ENCODE assay signal across 20 cellular contexts in the genomic region with DNA sequence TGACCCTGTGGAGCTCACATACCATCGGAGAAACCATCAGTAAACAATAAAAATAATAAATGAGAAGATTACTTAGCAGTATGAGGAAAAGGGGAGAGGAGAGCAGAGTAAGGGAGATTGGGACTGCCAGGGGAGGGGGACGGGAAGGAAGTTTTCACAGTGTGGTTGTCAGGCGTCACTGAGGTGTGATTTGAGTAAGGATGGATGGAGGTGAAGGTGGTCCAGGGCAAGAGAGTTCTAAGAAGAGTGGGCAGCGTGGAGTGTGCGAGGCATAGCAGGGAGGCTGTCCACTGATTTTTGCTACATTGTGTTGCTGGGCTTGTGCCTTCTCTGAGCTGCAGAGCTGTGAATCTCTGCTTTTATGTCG.
DNase-seq lines count a peak whose midpoint lies in the region; ATAC-seq and TF ChIP-seq lines count a peak whose summit lies in the region.
"Had no signal": no experiment of that assay in that cellular context is flagged by ENCODE, and none has a peak within 500 bp of the region (broad histone marks: within the 10 kb centered on the region; RNA-seq: fewer than 3 reads in every experiment).

No MANE protein-coding gene starts in this region.

- H3F3A ChIP-seq in GM23338 (replicated peaks; ENCODE audit: low read depth), result 0 out of 2 replicates have a peak, but pooled peaks cover 3% of the 10 kb centered on the region

- H3K27me3 Mint-ChIP-seq in GM23338 (ENCODE audit: insufficient read depth, low read depth, poor library complexity), result peaks cover 7% of the 10 kb centered on the region
- no peaks in the 10 kb centered on the region for H3K27me3 Mint-ChIP-seq in stimulated activated memory B cell treated with anti-CD40 and anti-IgM and Interleukin-4, amounts not matched to agents 10 μg/mL and 1 μg/mL and 100 μg/mL, for 72 hours

- no peaks in the 10 kb centered on the region for H3K27me3 ChIP-seq in GM23338 (ENCODE audit: insufficient read depth)
- H3K27me3 ChIP-seq in SJSA1 (replicated peaks), result no peaks in the 10 kb centered on the region
- no peaks in the 10 kb centered on the region for H3K27me3 ChIP-seq in mesenchymal stem cell (ENCODE audit: control insufficient read depth in 1 of 2, insufficient read depth in 1 of 2, low read length in 2 of 2)
- H3K27me3 ChIP-seq: BLaER1 treated with 17β-estradiol and CSF1 and Interleukin-3, amounts not matched to agents 10 nM and 100 nM had no signal

- no peaks in the 10 kb centered on the region for H3K9me3 ChIP-seq in SJSA1 (replicated peaks)
- no peaks in the 10 kb centered on the region for H3K9me3 ChIP-seq in mesenchymal stem cell (ENCODE audit: control insufficient read depth, low read length)

- peak overlapping the region in 1 of 2 experiments; percentile 89 for H2BK12ac ChIP-seq in mesenchymal stem cell (ENCODE audit: low read length in 2 of 2)

- peaks cover 13% of the 10 kb centered on the region; the same call in 1 of the 2 replicates for H3K9me2 ChIP-seq in GM23338 (ENCODE audit: insufficient read depth)

- H3K27ac ChIP-seq in GM23338 (ENCODE audit: low read depth) (no peak overlapping the region), SJSA1 (peak overlapping the region; percentile 39; the same call in 1 of the 2 replicates), mesenchymal stem cell (ENCODE audit: low read length, poor library complexity, severe bottlenecking) (peak overlapping the region; percentile 49)
- H3K27ac ChIP-seq: BLaER1 treated with 17β-estradiol and CSF1 and Interleukin-3, amounts not matched to agents 10 nM and 100 nM; HL-60; KMS-11; SK-N-MC had no signal

- DNase-seq in GM23338 (ENCODE audit: low spot score) (no peak), SJSA1 (ENCODE audit: low read depth in 1 of 2, low spot score in 2 of 2) (no peak), mesenchymal stem cell (no peak), NCI-H1417 (lab: John Stamatoyannopoulos, UW) (no peak), GM13977 (ENCODE audit: low spot score) (no peak)
- DNase-seq in activated naive CD4-positive, alpha-beta T cell treated with anti-CD3 and anti-CD28 coated beads, Interleukin-2, amount 50 U/mL, for 16 hours, result no peak
- no peak for DNase-seq in stimulated activated CD4-positive, alpha-beta T cell treated with anti-CD3 and anti-CD28 coated beads, Interleukin-4, amount 100 ng/mL, for 1 hour
- DNase-seq: CD4-positive, alpha-beta memory T cell; DMS53; GF-D8; HFFc6; NCI-H1105; NCI-H446; NCI-H526; SHP77 had no signal

- H3K4me3 ChIP-seq in GM23338 (no peak overlapping the region), SJSA1 (no peak overlapping the region), mesenchymal stem cell (ENCODE audit: insufficient read depth in 1 of 2, low read depth in 1 of 2, low read length in 2 of 2) (no peak overlapping the region)
- H3K4me3 ChIP-seq: BLaER1 treated with 17β-estradiol and CSF1 and Interleukin-3, amounts not matched to agents 10 nM and 100 nM; SK-N-MC had no signal

- H3K4ac ChIP-seq in mesenchymal stem cell (ENCODE audit: low read depth in 1 of 2, low read length in 2 of 2), result peak overlapping the region in 1 of 2 experiments; percentile 59

- no peaks in the 10 kb centered on the region for H3K79me2 ChIP-seq in GM23338 (replicated peaks; ENCODE audit: insufficient read depth)

- H3K36me3 ChIP-seq in GM23338 (ENCODE audit: insufficient read depth) (no peaks in the 10 kb centered on the region), SJSA1 (no peaks in the 10 kb centered on the region), mesenchymal stem cell (ENCODE audit: control insufficient read depth in 1 of 2, insufficient read depth in 2 of 2, low read depth in 1 of 2, low read length in 2 of 2) (no peaks in the 10 kb centered on the region)
- H3K36me3 ChIP-seq: BLaER1 treated with 17β-estradiol and CSF1 and Interleukin-3, amounts not matched to agents 10 nM and 100 nM had no signal

- peak overlapping the region; percentile 9 for H2AK5ac ChIP-seq in mesenchymal stem cell (ENCODE audit: low read length, severe bottlenecking)

- H3K4me1 Mint-ChIP-seq in GM23338, result peaks cover 40% of the 10 kb centered on the region
- no peaks in the 10 kb centered on the region for H3K4me1 Mint-ChIP-seq in stimulated activated memory B cell treated with anti-CD40 and anti-IgM and Interleukin-4, amounts not matched to agents 10 μg/mL and 1 μg/mL and 100 μg/mL, for 72 hours
- H3K4me1 Mint-ChIP-seq: CD4-positive, alpha-beta memory T cell had no signal

- in situ Hi-C loops in GM13977 (cut with MboI; ENCODE audit: low pct_unique_long_range_greater_than_20kb, low sequenced_read_pairs, unreplicated experiment), result no loop called here

- 69% methylated on average over 5 of the region's 6 CpGs for WGBS in mesenchymal stem cell

- H2AFZ ChIP-seq in GM23338, result peak overlapping the region; percentile 54; the same call in 1 of the 2 replicates
- H2AFZ ChIP-seq in mesenchymal stem cell (ENCODE audit: low read depth, low read length), result no peak overlapping the region

- no peak overlapping the region for H3K4me3 Mint-ChIP-seq in GM23338
- no peak overlapping the region for H3K4me3 Mint-ChIP-seq in stimulated activated memory B cell treated with anti-CD40 and anti-IgM and Interleukin-4, amounts not matched to agents 10 μg/mL and 1 μg/mL and 100 μg/mL, for 72 hours
- H3K4me3 Mint-ChIP-seq: CD4-positive, alpha-beta memory T cell; HFFc6 had no signal

- no peak overlapping the region for H4K91ac ChIP-seq in mesenchymal stem cell (ENCODE audit: low read length)

- no peak overlapping the region for H3K27ac Mint-ChIP-seq in GM23338
- no peak overlapping the region for H3K27ac Mint-ChIP-seq in stimulated activated memory B cell treated with anti-CD40 and anti-IgM and Interleukin-4, amounts not matched to agents 10 μg/mL and 1 μg/mL and 100 μg/mL, for 72 hours
- H3K27ac Mint-ChIP-seq: CD4-positive, alpha-beta memory T cell; HFFc6 had no signal

- ATAC-seq in GM23338, result no peak; the same call in 2 of the 3 replicates
- peak; percentile 34 for ATAC-seq in stimulated activated memory B cell treated with anti-CD40 and anti-IgM and Interleukin-4, amounts not matched to agents 10 μg/mL and 1 μg/mL and 100 μg/mL, for 72 hours

- H4K20me1 ChIP-seq in GM23338 (replicated peaks; ENCODE audit: insufficient read depth), result no peaks in the 10 kb centered on the region
- H4K20me1 ChIP-seq: BLaER1 treated with 17β-estradiol and CSF1 and Interleukin-3, amounts not matched to agents 10 nM and 100 nM had no signal

- H4K8ac ChIP-seq in mesenchymal stem cell (ENCODE audit: low read length), result no peak overlapping the region

- H2BK15ac ChIP-seq in mesenchymal stem cell (ENCODE audit: low read depth, poor library complexity, severe bottlenecking), result no peak overlapping the region

- no peaks in the 10 kb centered on the region for H3K9me3 Mint-ChIP-seq in GM23338
- H3K9me3 Mint-ChIP-seq in stimulated activated memory B cell treated with anti-CD40 and anti-IgM and Interleukin-4, amounts not matched to agents 10 μg/mL and 1 μg/mL and 100 μg/mL, for 72 hours, result peaks cover 2% of the 10 kb centered on the region
- H3K9me3 Mint-ChIP-seq: HFFc6 had no signal

- no peak overlapping the region for H2BK5ac ChIP-seq in mesenchymal stem cell (ENCODE audit: low read depth, low read length, poor library complexity, severe bottlenecking)

- no peak overlapping the region for H3K9ac ChIP-seq in mesenchymal stem cell (ENCODE audit: low read length)
- H3K9ac ChIP-seq: BLaER1 treated with 17β-estradiol and CSF1 and Interleukin-3, amounts not matched to agents 10 nM and 100 nM; KMS-11 had no signal

- H3K36me3 Mint-ChIP-seq in GM23338 (ENCODE audit: low read depth), result no peaks in the 10 kb centered on the region; the same call in 2 of the 3 replicates
- H3K36me3 Mint-ChIP-seq in stimulated activated memory B cell treated with anti-CD40 and anti-IgM and Interleukin-4, amounts not matched to agents 10 μg/mL and 1 μg/mL and 100 μg/mL, for 72 hours, result no peaks in the 10 kb centered on the region
- H3K36me3 Mint-ChIP-seq: CD4-positive, alpha-beta memory T cell had no signal

- H3K4me2 ChIP-seq in GM23338, result peak overlapping the region; percentile 22; the same call in 1 of the 2 replicates
- no peak overlapping the region for H3K4me2 ChIP-seq in mesenchymal stem cell (ENCODE audit: low read length, poor library complexity, severe bottlenecking)
- H3K4me2 ChIP-seq: BLaER1 treated with 17β-estradiol and CSF1 and Interleukin-3, amounts not matched to agents 10 nM and 100 nM; KMS-11 had no signal

- no peak overlapping the region for H2BK120ac ChIP-seq in mesenchymal stem cell (ENCODE audit: low read depth, low read length)

- H3K18ac ChIP-seq in mesenchymal stem cell (ENCODE audit: low read depth in 1 of 2, low read length in 2 of 2), result peak overlapping the region in 1 of 2 experiments; percentile 63

- H3K23ac ChIP-seq in mesenchymal stem cell (ENCODE audit: low read length in 2 of 2), result no peak overlapping the region

- no peak for TF ChIP-seq CTCF in GM23338 (conservative IDR thresholded peaks at IDR 0.05; ENCODE audit: low read depth in 2 of 2)
- no peak for TF ChIP-seq CTCF in GM13977 (IDR thresholded peaks at IDR 0.05; ENCODE audit: extremely low read depth, insufficient read depth, missing control alignments)

- H3K4me1 ChIP-seq in GM23338 (ENCODE audit: insufficient read depth), result peaks cover 41% of the 10 kb centered on the region
- H3K4me1 ChIP-seq in SJSA1 (replicated peaks), result peaks cover 68% of the 10 kb centered on the region
- H3K4me1 ChIP-seq in mesenchymal stem cell (ENCODE audit: control insufficient read depth, insufficient read depth, low read depth, low read length), result peaks cover 12% of the 10 kb centered on the region
- H3K4me1 ChIP-seq: BLaER1 treated with 17β-estradiol and CSF1 and Interleukin-3, amounts not matched to agents 10 nM and 100 nM had no signal

- H3K14ac ChIP-seq in mesenchymal stem cell (ENCODE audit: low read length in 2 of 2), result no peak overlapping the region

- no peaks in the 10 kb centered on the region for H3K79me1 ChIP-seq in mesenchymal stem cell (replicated peaks; ENCODE audit: low read length, poor library complexity, severe bottlenecking)
